In the genomic region with DNA sequence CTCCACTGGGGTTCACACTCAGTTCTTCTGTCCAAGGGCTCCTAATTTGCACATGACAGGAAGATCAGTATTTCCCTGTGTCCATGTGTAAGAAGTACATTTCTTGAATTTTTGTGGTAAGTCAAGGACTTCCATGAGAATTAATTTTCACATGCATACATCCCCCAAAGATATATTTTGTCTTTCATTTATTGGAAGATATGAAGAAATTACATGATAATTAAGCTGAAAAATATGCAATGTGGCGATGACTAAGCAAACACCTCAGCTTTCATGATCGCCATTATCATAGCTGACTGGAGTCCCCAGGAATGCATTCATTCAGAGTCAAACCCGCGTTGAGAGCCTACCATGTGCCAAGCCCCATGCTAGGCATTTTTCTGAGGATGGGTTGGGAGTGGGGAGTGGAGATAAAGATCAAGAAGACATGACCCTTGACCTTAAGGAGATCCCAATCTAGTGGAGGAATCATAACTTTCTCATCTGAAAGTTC, we compare ENCODE assay signal across 15 cellular contexts.
A peak's percentile ranks its signal among the peaks of the same experiment; 100 is the strongest.
DNase-seq lines count a peak whose midpoint lies in the region; ATAC-seq and TF ChIP-seq lines count a peak whose summit lies in the region.
"Had no signal": no experiment of that assay in that cellular context is flagged by ENCODE, and none has a peak within 500 bp of the region (broad histone marks: within the 10 kb centered on the region; RNA-seq: fewer than 3 reads in every experiment).

No MANE protein-coding gene starts in this region.

- H3K4me2 ChIP-seq in neural progenitor cell, result no peak overlapping the region

- H3K4me1 Mint-ChIP-seq in neural progenitor cell (no peaks in the 10 kb centered on the region), nephron progenitor cell (peaks cover 21% of the 10 kb centered on the region)
- H3K4me1 Mint-ChIP-seq: central memory CD8-positive, alpha-beta T cell had no signal

- no peaks in the 10 kb centered on the region for H3K79me2 ChIP-seq in neural progenitor cell (ENCODE audit: low read depth)

- H3K9me3 ChIP-seq in neural progenitor cell (ENCODE audit: low read depth) (no peaks in the 10 kb centered on the region), upper lobe of right lung (no peaks in the 10 kb centered on the region), right lobe of liver (no peaks in the 10 kb centered on the region)

- DNase-seq in EH (ENCODE audit: low read depth) (peak; percentile 94), NCI-H226 (peak; percentile 90), choroid plexus epithelial cell (ENCODE audit: low read depth) (peak; percentile 95), neural progenitor cell (ENCODE audit: low spot score) (no peak), nephron progenitor cell (no peak), NOMO-1 (lab: John Stamatoyannopoulos, UW; ENCODE audit: unreplicated experiment in 2 of 2) (no peak), upper lobe of right lung (no peak), right lobe of liver (no peak)
- DNase-seq: activated CD4-positive, alpha-beta T cell treated with anti-CD3 and anti-CD28 coated beads, Interleukin-2, amount 50 U/mL, for 1 hour; CD4-positive, alpha-beta T cell; erythroblast; MV-4-11; retina had no signal

- intact Hi-C loops in upper lobe of right lung (cut with DNase I), result no loop called here
- intact Hi-C loops in right lobe of liver (cut with DNase I), result no loop called here

- H3K27ac ChIP-seq in neural progenitor cell (no peak overlapping the region), upper lobe of right lung (no peak overlapping the region), right lobe of liver (no peak overlapping the region)

- H3K9me3 Mint-ChIP-seq in neural progenitor cell (peaks cover 4% of the 10 kb centered on the region), nephron progenitor cell (no peaks in the 10 kb centered on the region)
- H3K9me3 Mint-ChIP-seq: CD4-positive, alpha-beta T cell; central memory CD8-positive, alpha-beta T cell; T-helper 1 cell treated with Interleukin-12 subunit alpha and Interleukin-12 subunit beta and Interleukin-4 antibody, amounts not matched to agents 30 μg/mL and 1 μg/mL, for 36 hours had no signal

- H3K36me3 Mint-ChIP-seq in neural progenitor cell (no peaks in the 10 kb centered on the region), nephron progenitor cell (ENCODE audit: low read depth) (no peaks in the 10 kb centered on the region)

- no peak overlapping the region for H3K9ac ChIP-seq in neural progenitor cell

- no peak overlapping the region for H2AFZ ChIP-seq in neural progenitor cell (replicated peaks)

- TF ChIP-seq POLR2A in right lobe of liver (IDR thresholded peaks at IDR 0.05), result no peak

- H3F3A ChIP-seq in neural progenitor cell (ENCODE audit: low read depth), result no peaks in the 10 kb centered on the region

- peaks cover 14% of the 10 kb centered on the region for H3K27me3 Mint-ChIP-seq in neural progenitor cell (ENCODE audit: insufficient read depth, low read depth)
- H3K27me3 Mint-ChIP-seq in nephron progenitor cell (ENCODE audit: low read depth, poor library complexity), result peaks cover 2% of the 10 kb centered on the region
- H3K27me3 Mint-ChIP-seq: CD4-positive, alpha-beta T cell had no signal

- peaks cover 5% of the 10 kb centered on the region for H3K4me1 ChIP-seq in neural progenitor cell
- peaks cover 15% of the 10 kb centered on the region for H3K4me1 ChIP-seq in upper lobe of right lung
- H3K4me1 ChIP-seq in right lobe of liver, result no peaks in the 10 kb centered on the region

- TF ChIP-seq CTCF in choroid plexus epithelial cell (conservative IDR thresholded peaks at IDR 0.05; ENCODE audit: low read depth, low read length) (no peak), neural progenitor cell (IDR thresholded peaks at IDR 0.05) (no peak), nephron progenitor cell (IDR thresholded peaks at IDR 0.05) (no peak), upper lobe of right lung (IDR thresholded peaks at IDR 0.05) (no peak), right lobe of liver (IDR thresholded peaks at IDR 0.05) (no peak)

- no peaks in the 10 kb centered on the region for H4K20me1 ChIP-seq in neural progenitor cell (ENCODE audit: low read depth)

- H3K27me3 ChIP-seq in neural progenitor cell, result no peaks in the 10 kb centered on the region
- H3K27me3 ChIP-seq in upper lobe of right lung, result no peaks in the 10 kb centered on the region
- H3K27me3 ChIP-seq in right lobe of liver, result no peaks in the 10 kb centered on the region

- ATAC-seq in upper lobe of right lung (no peak), right lobe of liver (no peak)

- WGBS in right lobe of liver (ENCODE audit: insufficient coverage, low coverage, low lambda C conversion rate, missing lambda C conversion rate), result 92% methylated on average over 4 of the region's 4 CpGs

- H3K4me3 ChIP-seq in choroid plexus epithelial cell (ENCODE audit: low read depth, low read length), result no peak overlapping the region
- H3K4me3 ChIP-seq in neural progenitor cell, result no peak overlapping the region
- H3K4me3 ChIP-seq in upper lobe of right lung, result no peak overlapping the region
- H3K4me3 ChIP-seq in right lobe of liver, result no peak overlapping the region

- H3K27ac Mint-ChIP-seq in neural progenitor cell, result peak overlapping the region; percentile 54
- no peak overlapping the region for H3K27ac Mint-ChIP-seq in nephron progenitor cell
- H3K27ac Mint-ChIP-seq: CD4-positive, alpha-beta T cell; T-helper 1 cell treated with Interleukin-12 subunit alpha and Interleukin-12 subunit beta and Interleukin-4 antibody, amounts not matched to agents 30 μg/mL and 1 μg/mL, for 36 hours had no signal

- no peak overlapping the region for H3K4me3 Mint-ChIP-seq in neural progenitor cell
- no peak overlapping the region for H3K4me3 Mint-ChIP-seq in nephron progenitor cell
- H3K4me3 Mint-ChIP-seq: CD4-positive, alpha-beta T cell; central memory CD8-positive, alpha-beta T cell; T-helper 1 cell treated with Interleukin-12 subunit alpha and Interleukin-12 subunit beta and Interleukin-4 antibody, amounts not matched to agents 30 μg/mL and 1 μg/mL, for 36 hours had no signal

- H3K36me3 ChIP-seq in neural progenitor cell (no peaks in the 10 kb centered on the region), upper lobe of right lung (no peaks in the 10 kb centered on the region), right lobe of liver (no peaks in the 10 kb centered on the region)

Comparison
In these comparisons a context has a peak if more than half of its experiments do, and no peak if none do; other contexts are left out.
1. DNase-seq: peak in EH (single experiment), NCI-H226 (single experiment) and choroid plexus epithelial cell (single experiment); none in neural progenitor cell (single experiment), nephron progenitor cell (single experiment), NOMO-1 (0 of 2), upper lobe of right lung (single experiment) and right lobe of liver (0 of 3).